In the genomic region with DNA sequence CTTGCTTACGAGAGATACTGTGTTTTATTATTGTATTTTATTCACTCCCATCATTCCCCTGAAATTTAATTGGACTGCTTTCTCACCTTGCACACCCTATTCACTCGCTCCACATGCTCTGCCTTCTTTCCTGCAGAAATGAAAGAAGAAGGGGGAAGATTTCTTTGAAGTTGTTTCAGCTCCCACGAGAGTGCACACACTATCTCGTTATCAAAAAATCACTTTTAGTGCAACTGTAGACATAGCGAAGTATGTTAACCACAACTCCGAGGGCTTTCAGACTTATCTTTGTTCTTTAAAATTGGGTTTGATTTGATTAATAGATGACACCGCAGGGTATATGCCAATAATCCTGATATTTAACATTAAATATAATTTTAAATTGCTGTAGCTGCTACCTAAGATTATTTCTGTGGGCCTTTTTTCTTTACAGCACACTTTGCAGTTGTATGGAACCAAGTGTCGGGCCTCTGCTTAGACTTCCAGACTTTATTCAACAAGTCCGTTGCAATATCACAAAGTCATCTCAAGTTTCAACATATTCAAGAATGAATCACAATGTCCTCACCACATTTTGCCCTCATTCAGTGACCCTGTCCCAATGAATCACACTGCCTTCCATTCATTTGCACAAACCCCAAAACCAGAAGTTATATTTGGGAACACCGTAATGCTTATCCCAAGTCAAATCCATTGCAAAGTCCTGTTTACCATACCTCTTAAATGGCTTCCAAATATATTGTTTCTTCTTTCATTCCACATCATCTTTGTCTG, we compare ENCODE assay signal across 10 cellular contexts.
DNase-seq lines count a peak whose midpoint lies in the region; ATAC-seq and TF ChIP-seq lines count a peak whose summit lies in the region.
"Had no signal": no experiment of that assay in that cellular context is flagged by ENCODE, and none has a peak within 500 bp of the region (broad histone marks: within the 10 kb centered on the region; RNA-seq: fewer than 3 reads in every experiment).

No MANE protein-coding gene starts in this region.

- H3F3A ChIP-seq in GM23248 (ENCODE audit: insufficient read depth), result peaks cover 14% of the 10 kb centered on the region

- H4K20me1 ChIP-seq in GM23248 (ENCODE audit: insufficient read depth), result no peaks in the 10 kb centered on the region

- CTCF ChIA-PET in Panc1 (lab: Charles Lee), result no interaction called here

- intact Hi-C loops in Panc1 (cut with micrococcal nuclease; ENCODE audit: unreplicated experiment), result no loop called here
- intact Hi-C loops in sciatic nerve (cut with DNase I), result no loop called here

- no peak overlapping the region for H3K9ac ChIP-seq in GM23248

- no peak for TF ChIP-seq CTCF in Panc1 (IDR thresholded peaks at IDR 0.05)

- POLR2A ChIA-PET in Panc1 (lab: Charles Lee), result no interaction called here

- 55 to 62% methylated on average over 10 of the region's 10 CpGs for WGBS in GM23248 (ENCODE audit: low coverage in 1 of 2, low lambda C conversion rate in 2 of 2, missing lambda C conversion rate in 2 of 2), 2 experiments

- H3K4me3 ChIP-seq in GM23248 (no peak overlapping the region), Panc1 (ENCODE audit: low read depth in 2 of 2, low read length in 2 of 2) (no peak overlapping the region)

- peak overlapping the region; percentile 46 for H3K4me2 ChIP-seq in GM23248 (ENCODE audit: unreplicated experiment)

- no peaks in the 10 kb centered on the region for H3K79me2 ChIP-seq in GM23248 (ENCODE audit: insufficient read depth)

- H3K27ac ChIP-seq in GM23248 (no peak overlapping the region), Panc1 (ENCODE audit: low read length) (peak overlapping the region; percentile 67), epithelial cell of prostate (no peak overlapping the region)

- 0 out of 2 replicates have a peak, but pooled peaks cover 3% of the 10 kb centered on the region for H3K27me3 ChIP-seq in GM23248 (replicated peaks; ENCODE audit: insufficient read depth)
- H3K27me3 ChIP-seq in Panc1 (ENCODE audit: control insufficient read depth, insufficient read depth, low read length), result no peaks in the 10 kb centered on the region

- in situ Hi-C loops in GM23248 (cut with MboI), result no loop called here
- in situ Hi-C loops in Panc1 (cut with HindIII; ENCODE audit: low pct_unique_long_range_greater_than_20kb, low sequenced_read_pairs), result no loop called here

- no peaks in the 10 kb centered on the region for H3K9me2 ChIP-seq in GM23248 (ENCODE audit: insufficient read depth)

- no peak overlapping the region for H2AFZ ChIP-seq in GM23248

- H3K9me3 ChIP-seq in GM23248 (ENCODE audit: low read depth), result no peaks in the 10 kb centered on the region
- peaks cover 3% of the 10 kb centered on the region; the same call in 1 of the 2 replicates for H3K9me3 ChIP-seq in Panc1 (ENCODE audit: control insufficient read depth, insufficient read depth, low read depth, low read length)

- no TSS peak for BruUV-seq in Panc1 (replicated peaks; lab: Mats Ljungman, UMichigan)

- DNase-seq in GM23248 (peak; percentile 93), Panc1 (ENCODE audit: low read depth, low spot score) (peak; percentile 84), epithelial cell of prostate (ENCODE audit: low read depth, low spot score) (peak; percentile 71), sciatic nerve (ENCODE audit: low spot score) (no peak), DMS53 (lab: John Stamatoyannopoulos, UW) (no peak), mesenteric fat pad (ENCODE audit: low spot score) (no peak)
- DNase-seq: activated T-cell treated with anti-CD3 and anti-CD28 coated beads, Interleukin-2, amount 50 U/mL, for 24 hours; NCI-H1092 treated with DMSO at 0.1 percent for 48 hours had no signal

- H3K36me3 ChIP-seq in GM23248 (ENCODE audit: low read depth) (no peaks in the 10 kb centered on the region), Panc1 (ENCODE audit: control insufficient read depth, insufficient read depth, low read length) (no peaks in the 10 kb centered on the region)

- peaks cover 16% of the 10 kb centered on the region for H3K4me1 ChIP-seq in GM23248 (ENCODE audit: insufficient read depth)
- H3K4me1 ChIP-seq in Panc1 (ENCODE audit: control insufficient read depth, insufficient read depth, low read length), result 0 out of 2 replicates have a peak, but pooled peaks cover 11% of the 10 kb centered on the region

- ATAC-seq in Panc1, result peak; percentile 93
- ATAC-seq in sciatic nerve, result peak; percentile 10
- ATAC-seq in GM19395 (IDR thresholded peaks at IDR 0.05; ENCODE audit: unreplicated experiment), result no peak
- no peak for ATAC-seq in GM18861 (IDR thresholded peaks at IDR 0.05; ENCODE audit: unreplicated experiment)

Comparison
In these comparisons a context has a peak if more than half of its experiments do, and no peak if none do; other contexts are left out.
1. DNase-seq: peak in GM23248 (single experiment), Panc1 (single experiment) and epithelial cell of prostate (single experiment); none in sciatic nerve (single experiment), DMS53 (single experiment) and mesenteric fat pad (single experiment).
2. ATAC-seq: peak in Panc1 (single experiment) and sciatic nerve (single experiment); none in GM19395 (single experiment) and GM18861 (single experiment).